ENCODE assay signal across 1 cellular context in genomic region chr17:900336-900735, GRCh38.
TF ChIP-seq lines count a peak whose summit lies in the region.

No MANE protein-coding gene starts in this region.

TF ChIP-seq in HepG2, 621 proteins besides CTCF, POLR2A, EP300 and RAD21:
- TF ChIP-seq PRDM15 (CRISPR knock-in tag; IDR thresholded peaks at IDR 0.05), result peak; percentile 87
- TF ChIP-seq, protein P1, sequence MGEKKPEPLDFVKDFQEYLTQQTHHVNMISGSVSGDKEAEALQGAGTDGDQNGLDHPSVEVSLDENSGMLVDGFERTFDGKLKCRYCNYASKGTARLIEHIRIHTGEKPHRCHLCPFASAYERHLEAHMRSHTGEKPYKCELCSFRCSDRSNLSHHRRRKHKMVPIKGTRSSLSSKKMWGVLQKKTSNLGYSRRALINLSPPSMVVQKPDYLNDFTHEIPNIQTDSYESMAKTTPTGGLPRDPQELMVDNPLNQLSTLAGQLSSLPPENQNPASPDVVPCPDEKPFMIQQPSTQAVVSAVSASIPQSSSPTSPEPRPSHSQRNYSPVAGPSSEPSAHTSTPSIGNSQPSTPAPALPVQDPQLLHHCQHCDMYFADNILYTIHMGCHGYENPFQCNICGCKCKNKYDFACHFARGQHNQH (CRISPR knock-in tag; IDR thresholded peaks at IDR 0.05), result no peak
TF ChIP-seq in HepG2: peak in this region for 1.
